In genomic region chrX:47169726-47170515, GRCh38 we compare ENCODE assay signal across 15 cellular contexts. TPM values are rescaled to one million over a fixed set of nuclear protein-coding genes. Genes with fewer than 3 reads are reported as not detected.
DNase-seq lines count a peak whose midpoint lies in the region; ATAC-seq, FAIRE-seq and TF ChIP-seq lines count a peak whose summit lies in the region.
"Had no signal": no experiment of that assay in that cellular context is flagged by ENCODE, and none has a peak within 500 bp of the region (broad histone marks: within the 10 kb centered on the region; RNA-seq: fewer than 3 reads in every experiment).

No MANE protein-coding gene starts in this region.

- no peak for TF ChIP-seq CTCF in chondrocyte (IDR thresholded peaks at IDR 0.05)
- no peak for TF ChIP-seq CTCF in upper lobe of right lung (IDR thresholded peaks at IDR 0.05)
- no peak for TF ChIP-seq CTCF in smooth muscle cell (IDR thresholded peaks at IDR 0.05; ENCODE audit: borderline replicate concordance, insufficient read depth, poor library complexity, severe bottlenecking)
- TF ChIP-seq CTCF in D721Med (IDR thresholded peaks at IDR 0.05; ENCODE audit: insufficient read depth, missing control alignments), result no peak

- H3K27ac Mint-ChIP-seq in chondrocyte (ENCODE audit: unreplicated experiment), result peak overlapping the region; percentile 49
- H3K27ac Mint-ChIP-seq: brain had no signal

- H3K27ac ChIP-seq in upper lobe of right lung (no peak overlapping the region), smooth muscle cell (ENCODE audit: low read depth) (no peak overlapping the region)
- H3K27ac ChIP-seq: skin epidermis had no signal

- no peaks in the 10 kb centered on the region for H3K9me3 Mint-ChIP-seq in chondrocyte (ENCODE audit: low read depth)

- H3K27me3 ChIP-seq in upper lobe of right lung, result no peaks in the 10 kb centered on the region
- no peaks in the 10 kb centered on the region for H3K27me3 ChIP-seq in smooth muscle cell (ENCODE audit: low read depth)

- FAIRE-seq in D721Med (lab: Jason Lieb, UNC), result no peak
- FAIRE-seq: A204.1 had no signal

- no peaks in the 10 kb centered on the region for H3F3A ChIP-seq in smooth muscle cell (ENCODE audit: low read depth)

- intact Hi-C loops in upper lobe of right lung (cut with DNase I), result no loop called here

- no peak overlapping the region for H2AFZ ChIP-seq in smooth muscle cell (ENCODE audit: low read depth)

- peak; percentile 25 for DNase-seq in activated CD4-positive, CD25-positive, alpha-beta regulatory T cell treated with anti-CD3 and anti-CD28 coated beads, Interleukin-2, amount 50 U/mL, for 72 hours
- no peak for DNase-seq in activated CD4-positive, CD25-positive, alpha-beta regulatory T cell (lab: John Stamatoyannopoulos, UW)
- DNase-seq in chondrocyte (ENCODE audit: low spot score) (peak; percentile 81), iris pigment epithelial cell (ENCODE audit: low read depth) (peak; percentile 70), upper lobe of right lung (peak; percentile 31), smooth muscle cell (lab: John Stamatoyannopoulos, UW; ENCODE audit: unreplicated experiment) (no peak), D721Med (ENCODE audit: insufficient read length, low spot score) (no peak)
- DNase-seq: NCI-H345, PC-3 had no signal

- no peak overlapping the region for H3K4me3 Mint-ChIP-seq in chondrocyte (ENCODE audit: unreplicated experiment)
- H3K4me3 Mint-ChIP-seq: brain had no signal

- H3K4me1 Mint-ChIP-seq in chondrocyte (ENCODE audit: low read depth), result no peaks in the 10 kb centered on the region
- H3K4me1 Mint-ChIP-seq: brain had no signal

- H3K9me3 ChIP-seq in upper lobe of right lung (no peaks in the 10 kb centered on the region), smooth muscle cell (replicated peaks; ENCODE audit: low read depth) (no peaks in the 10 kb centered on the region)

- H4K20me1 ChIP-seq in smooth muscle cell (ENCODE audit: low read depth), result peaks cover 61% of the 10 kb centered on the region

- H3K79me2 ChIP-seq in smooth muscle cell (ENCODE audit: low read depth), result peaks cover 22% of the 10 kb centered on the region

- H3K4me1 ChIP-seq in upper lobe of right lung (no peaks in the 10 kb centered on the region), smooth muscle cell (ENCODE audit: low read depth) (no peaks in the 10 kb centered on the region)

- H3K36me3 ChIP-seq in upper lobe of right lung (peaks cover 13% of the 10 kb centered on the region), smooth muscle cell (ENCODE audit: low read depth) (no peaks in the 10 kb centered on the region)

- H3K27me3 Mint-ChIP-seq in chondrocyte (ENCODE audit: low read depth), result no peaks in the 10 kb centered on the region

- H3K36me3 Mint-ChIP-seq in chondrocyte (ENCODE audit: low read depth), result peaks cover 7% of the 10 kb centered on the region

- WGBS in smooth muscle cell (ENCODE audit: low lambda C conversion rate), result 78% methylated on average over 13 of the region's 13 CpGs

- no peak overlapping the region for H3K9ac ChIP-seq in smooth muscle cell (ENCODE audit: low read depth)

- ATAC-seq in upper lobe of right lung (no peak), HG03354 (IDR thresholded peaks at IDR 0.05; ENCODE audit: poor library complexity, severe bottlenecking, unreplicated experiment) (no peak)
- ATAC-seq: activated CD4-positive, CD25-positive, alpha-beta regulatory T cell treated with anti-CD3 and anti-CD28 coated beads, Interleukin-2, amount 50 U/mL, for 24 hours; PC-3 had no signal

- H3K4me3 ChIP-seq in upper lobe of right lung (no peak overlapping the region), smooth muscle cell (no peak overlapping the region)
- H3K4me3 ChIP-seq: lung, skin epidermis had no signal

- no peak overlapping the region for H3K4me2 ChIP-seq in smooth muscle cell

RNA-seq across cellular contexts. Expression of gene UBA1, which starts 23.7 kb away (rescaled TPM):
- 299 to 312 TPM (median 311 TPM) in 3 replicates for total RNA-seq in chondrocyte
- total RNA-seq in upper lobe of right lung, result 161 TPM
- total RNA-seq in smooth muscle cell, result 223 and 233 TPM in 2 replicates
- polyA plus RNA-seq in smooth muscle cell, result 243 and 246 TPM in 2 replicates

RNA-seq across cellular contexts. Expression of gene RBM10, which starts 24.9 kb away (rescaled TPM):
- total RNA-seq in chondrocyte, result 29.0 to 36.3 TPM (median 29.6 TPM) in 3 replicates
- total RNA-seq in upper lobe of right lung, result 31.9 TPM
- total RNA-seq in smooth muscle cell, result 17.6 and 18.3 TPM in 2 replicates
- polyA plus RNA-seq in smooth muscle cell, result 39.2 and 42.7 TPM in 2 replicates

RNA-seq across cellular contexts. Expression of gene NDUFB11, which starts 25.4 kb away (rescaled TPM):
- total RNA-seq in chondrocyte (60.7 to 65.4 TPM (median 60.8 TPM) in 3 replicates), upper lobe of right lung (57.4 TPM), smooth muscle cell (67.4 and 82.6 TPM in 2 replicates)
- polyA plus RNA-seq in smooth muscle cell, result 167 and 178 TPM in 2 replicates

RNA-seq across cellular contexts. Expression of gene CDK16, which starts 48.6 kb away (rescaled TPM):
- 172 to 183 TPM (median 179 TPM) in 3 replicates for total RNA-seq in chondrocyte
- 66.4 TPM for total RNA-seq in upper lobe of right lung
- 118 and 176 TPM in 2 replicates for total RNA-seq in smooth muscle cell
- polyA plus RNA-seq in smooth muscle cell, result 269 and 270 TPM in 2 replicates

Comparison
In these comparisons a context has a peak if more than half of its experiments do, and no peak if none do; other contexts are left out.
1. DNase-seq: peak in activated CD4-positive, CD25-positive, alpha-beta regulatory T cell treated with anti-CD3 and anti-CD28 coated beads, Interleukin-2, amount 50 U/mL, for 72 hours (single experiment), chondrocyte (single experiment), iris pigment epithelial cell (single experiment) and upper lobe of right lung (single experiment); none in activated CD4-positive, CD25-positive, alpha-beta regulatory T cell (0 of 4), smooth muscle cell (single experiment) and D721Med (single experiment).